22 cellular contexts compared by ENCODE assay signal in genomic region chr20:10595230-10595629, GRCh38.
"Had no signal": no experiment of that assay in that cellular context is flagged by ENCODE, and none has a peak within 500 bp of the region (broad histone marks: within the 10 kb centered on the region; RNA-seq: fewer than 3 reads in every experiment).

No MANE protein-coding gene starts in this region.

- H3K27me3 ChIP-seq: gastrocnemius medialis, pancreas, vagina had no signal

- FAIRE-seq: colon, pancreas, TTC549 had no signal

- DNase-seq: activated CD4-positive, alpha-beta T cell treated with anti-CD3 and anti-CD28 coated beads for 36 hours; activated CD4-positive, alpha-beta T cell treated with anti-CD3 and anti-CD28 coated beads, Interleukin-2, amount 50 U/mL, for 48 hours; activated naive CD8-positive, alpha-beta T cell treated with anti-CD3 and anti-CD28 coated beads for 36 hours; amygdala; endodermal cell; gastrocnemius medialis; head of caudate nucleus; naive thymus-derived CD4-positive, alpha-beta T cell; pancreas; stimulated activated CD4-positive, alpha-beta T cell treated with anti-CD3 and anti-CD28 coated beads, Interleukin-12 subunit alpha, Interleukin-12 subunit beta, amount 100 ng/mL, for 4 hours; stimulated activated CD4-positive, alpha-beta T cell treated with anti-CD3 and anti-CD28 coated beads, Interleukin-1b, Interleukin-23, amount 100 ng/mL, for 48 hours; stimulated activated CD8-positive, alpha-beta memory T cell treated with anti-CD3 and anti-CD28 coated beads, Interleukin-4, amount 100 ng/mL, for 48 hours; stimulated activated naive CD4-positive, alpha-beta T cell; trophoblast cell had no signal

- H3K4me1 Mint-ChIP-seq: endodermal cell had no signal

- ATAC-seq: activated CD4-positive, alpha-beta T cell treated with anti-CD3 and anti-CD28 coated beads for 36 hours; gastrocnemius medialis; naive thymus-derived CD4-positive, alpha-beta T cell; pancreas; sciatic nerve; WTC11 had no signal

- H3K4me3 Mint-ChIP-seq: activated CD4-positive, alpha-beta T cell treated with anti-CD3 and anti-CD28 coated beads for 36 hours; activated naive CD8-positive, alpha-beta T cell treated with anti-CD3 and anti-CD28 coated beads for 36 hours; activated T-helper 1 cell treated with anti-CD3 and anti-CD28 coated beads, Interleukin-12 subunit alpha, Interleukin-12 subunit beta, Interleukin-2, Interleukin-4 antibody, amounts not matched to agents 30 ng/mL and 10 ng/mL and 1 ng/mL, durations not matched to agents 14 hours and 24 hours and 36 hours; endodermal cell; memory B cell; naive thymus-derived CD4-positive, alpha-beta T cell; T-helper 2 cell treated with Interferon-gamma antibody and Interleukin-4, amounts not matched to agents 5 μg/mL and 100 μg/mL, for 36 hours; WTC11 had no signal

- H3K27ac ChIP-seq: gastrocnemius medialis, pancreas had no signal

- H3K9me3 ChIP-seq: gastrocnemius medialis, pancreas, vagina had no signal

- H3K4me3 ChIP-seq: gastrocnemius medialis, pancreas, vagina had no signal

- H3K4me1 ChIP-seq: gastrocnemius medialis, pancreas had no signal

- H3K27me3 Mint-ChIP-seq: activated CD4-positive, alpha-beta T cell treated with anti-CD3 and anti-CD28 coated beads for 36 hours; activated naive CD8-positive, alpha-beta T cell treated with anti-CD3 and anti-CD28 coated beads for 36 hours; memory B cell; naive thymus-derived CD4-positive, alpha-beta T cell had no signal

- H3K27ac Mint-ChIP-seq: activated CD4-positive, alpha-beta T cell treated with anti-CD3 and anti-CD28 coated beads for 36 hours; activated naive CD8-positive, alpha-beta T cell treated with anti-CD3 and anti-CD28 coated beads for 36 hours; activated T-helper 1 cell treated with anti-CD3 and anti-CD28 coated beads, Interleukin-12 subunit alpha, Interleukin-12 subunit beta, Interleukin-2, Interleukin-4 antibody, amounts not matched to agents 30 ng/mL and 10 ng/mL and 1 ng/mL, durations not matched to agents 14 hours and 24 hours and 36 hours; endodermal cell; memory B cell; naive thymus-derived CD4-positive, alpha-beta T cell; T-helper 2 cell treated with Interferon-gamma antibody and Interleukin-4, amounts not matched to agents 5 μg/mL and 100 μg/mL, for 36 hours; WTC11 had no signal

- H3K36me3 ChIP-seq: gastrocnemius medialis, pancreas, vagina had no signal
